1 cellular context compared by ENCODE assay signal in genomic region chr11:68827733-68828132, GRCh38.
TF ChIP-seq lines count a peak whose summit lies in the region.

No MANE protein-coding gene starts in this region.

TF ChIP-seq in H1, 55 proteins besides CTCF, POLR2A, EP300 and RAD21:
- TF ChIP-seq TAF7 (optimal IDR thresholded peaks at IDR 0.05; ENCODE audit: borderline replicate concordance, low read depth, low read length) (no peak), YY1 (IDR thresholded peaks at IDR 0.05; ENCODE audit: low read depth, low read length) (no peak), JUN (IDR thresholded peaks at IDR 0.05; ENCODE audit: low read depth, low read length) (no peak), SAP30 (IDR thresholded peaks at IDR 0.05; ENCODE audit: insufficient read depth, insufficient replicate concordance, low read length) (no peak), BRCA1 (IDR thresholded peaks at IDR 0.05; ENCODE audit: low read depth, low read length) (no peak), E2F6 (IDR thresholded peaks at IDR 0.05) (no peak)
TF ChIP-seq in H1: peak in this region for 0.
